ENCODE assay signal across 20 cellular contexts in the genomic region with DNA sequence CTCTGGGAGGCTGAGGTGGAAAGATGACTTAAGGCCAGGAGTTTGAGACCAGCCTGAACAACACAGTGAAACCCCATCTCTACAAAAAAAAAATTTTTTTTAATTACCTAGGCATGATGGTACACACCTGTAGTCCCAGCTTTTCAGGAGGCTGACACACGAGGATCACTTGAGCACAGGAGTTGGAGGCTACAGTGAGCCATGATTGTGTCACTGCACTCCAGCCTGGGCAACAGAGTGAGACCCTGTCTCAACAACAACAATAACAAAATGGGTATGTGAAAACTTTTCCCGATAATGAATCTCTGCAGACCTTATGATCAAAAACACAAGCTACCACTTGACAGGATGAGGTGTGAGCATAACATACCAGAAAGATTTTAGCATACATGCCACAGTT.
DNase-seq lines count a peak whose midpoint lies in the region; ATAC-seq, FAIRE-seq and TF ChIP-seq lines count a peak whose summit lies in the region.
"Had no signal": no experiment of that assay in that cellular context is flagged by ENCODE, and none has a peak within 500 bp of the region (broad histone marks: within the 10 kb centered on the region; RNA-seq: fewer than 3 reads in every experiment).

No MANE protein-coding gene starts in this region.

- H3K27me3 ChIP-seq in CD4-positive, CD25-positive, alpha-beta regulatory T cell (ENCODE audit: control insufficient read depth, insufficient read depth, low read length) = no peaks in the 10 kb centered on the region
- H3K27me3 ChIP-seq in naive thymus-derived CD4-positive, alpha-beta T cell (ENCODE audit: control insufficient read depth in 2 of 2, insufficient read depth in 2 of 2, low read length in 2 of 2) = no peaks in the 10 kb centered on the region

- peak; percentile 40 for FAIRE-seq in urothelium cell line (lab: Jason Lieb, UNC)
- no peak for FAIRE-seq in RCC 7860 (lab: Jason Lieb, UNC)
- FAIRE-seq: A549, G401.6 had no signal

- no peaks in the 10 kb centered on the region for H3K36me3 Mint-ChIP-seq in CD4-positive, CD25-positive, alpha-beta regulatory T cell
- peaks cover 3% of the 10 kb centered on the region; the same call in 1 of the 2 replicates for H3K36me3 Mint-ChIP-seq in WTC11
- H3K36me3 Mint-ChIP-seq in naive thymus-derived CD4-positive, alpha-beta T cell = peaks cover 0 to 14% (median 0%) of the 10 kb centered on the region in 5 donors
- H3K36me3 Mint-ChIP-seq: CD8-positive, alpha-beta T cell had no signal

- H3K9me3 Mint-ChIP-seq in CD4-positive, CD25-positive, alpha-beta regulatory T cell = peaks cover 0 to 2% (median 0%) of the 10 kb centered on the region in 7 donors
- H3K9me3 Mint-ChIP-seq in WTC11 = no peaks in the 10 kb centered on the region
- H3K9me3 Mint-ChIP-seq in naive thymus-derived CD4-positive, alpha-beta T cell = peaks cover 0 to 5% (median 0%) of the 10 kb centered on the region in 11 donors
- H3K9me3 Mint-ChIP-seq: CD8-positive, alpha-beta T cell; GM23338; H9 had no signal

- H3K27me3 Mint-ChIP-seq in CD4-positive, CD25-positive, alpha-beta regulatory T cell = no peaks in the 10 kb centered on the region
- no peaks in the 10 kb centered on the region for H3K27me3 Mint-ChIP-seq in WTC11 (ENCODE audit: low read depth)
- H3K27me3 Mint-ChIP-seq in naive thymus-derived CD4-positive, alpha-beta T cell = no peaks in the 10 kb centered on the region

- peaks cover 27 to 90% (median 60%) of the 10 kb centered on the region in 4 donors for H3K4me1 Mint-ChIP-seq in CD4-positive, CD25-positive, alpha-beta regulatory T cell
- H3K4me1 Mint-ChIP-seq in WTC11 = peaks cover 57% of the 10 kb centered on the region
- H3K4me1 Mint-ChIP-seq in naive thymus-derived CD4-positive, alpha-beta T cell = peaks cover 23 to 81% (median 51%) of the 10 kb centered on the region in 7 donors

- DNase-seq in CD4-positive, CD25-positive, alpha-beta regulatory T cell = no peak
- DNase-seq in WTC11 (ENCODE audit: low spot score) = no peak
- DNase-seq in naive thymus-derived CD4-positive, alpha-beta T cell = no peak
- no peak for DNase-seq in urothelium cell line (ENCODE audit: low spot score)
- no peak for DNase-seq in NCI-H1930 (lab: John Stamatoyannopoulos, UW)
- no peak for DNase-seq in MV-4-11 (lab: John Stamatoyannopoulos, UW)
- no peak for DNase-seq in RCC 7860 (ENCODE audit: low spot score)
- DNase-seq: 8988T; ACHN; AML-193; C1 segment of cervical spinal cord; Caco-2; CD8-positive, alpha-beta T cell; DMS153; DND-41; H9 had no signal

- no peaks in the 10 kb centered on the region for H3K36me3 ChIP-seq in CD4-positive, CD25-positive, alpha-beta regulatory T cell (ENCODE audit: control insufficient read depth, insufficient read depth, low read length)
- H3K36me3 ChIP-seq in naive thymus-derived CD4-positive, alpha-beta T cell (ENCODE audit: control insufficient read depth in 2 of 3, insufficient read depth in 3 of 3, low read length in 3 of 3) = no peaks in the 10 kb centered on the region

- POLR2A ChIA-PET in WTC11 (lab: Charles Lee) = no interaction called here
- POLR2A ChIA-PET in naive thymus-derived CD4-positive, alpha-beta T cell (lab: Charles Lee) = interaction anchor here (0.7 kb wide), 1 partner anchor 10 kb away, joined by 3 read pairs; no protein-coding TSS in a partner anchor

- no peak overlapping the region for H3K4me3 Mint-ChIP-seq in CD4-positive, CD25-positive, alpha-beta regulatory T cell
- H3K4me3 Mint-ChIP-seq in WTC11 = no peak overlapping the region
- H3K4me3 Mint-ChIP-seq in naive thymus-derived CD4-positive, alpha-beta T cell = no peak overlapping the region
- H3K4me3 Mint-ChIP-seq: CD8-positive, alpha-beta T cell; GM23338; H9 had no signal

- peak overlapping the region; percentile 83 to 96 (median 92) for H3K27ac Mint-ChIP-seq in CD4-positive, CD25-positive, alpha-beta regulatory T cell
- H3K27ac Mint-ChIP-seq in WTC11 = no peak overlapping the region
- H3K27ac Mint-ChIP-seq in naive thymus-derived CD4-positive, alpha-beta T cell = peak overlapping the region in 6 of 9 donors; percentile 52 to 93 (median 66)
- H3K27ac Mint-ChIP-seq: CD8-positive, alpha-beta T cell; GM23338 had no signal

- CTCF ChIA-PET in WTC11 (lab: Charles Lee) = interaction anchor here (2.1 kb wide), 1 partner anchor 113 kb away, joined by 5 read pairs; no protein-coding TSS in a partner anchor
- CTCF ChIA-PET in naive thymus-derived CD4-positive, alpha-beta T cell (lab: Charles Lee) = interaction anchor here (1.6 kb wide), 1 partner anchor 10 kb away, joined by 6 read pairs; no protein-coding TSS in a partner anchor

- H3K27ac ChIP-seq in CD4-positive, CD25-positive, alpha-beta regulatory T cell (ENCODE audit: insufficient read depth, low read length, poor library complexity, severe bottlenecking) = no peak overlapping the region
- no peak overlapping the region for H3K27ac ChIP-seq in naive thymus-derived CD4-positive, alpha-beta T cell (ENCODE audit: low read depth, low read length)
- H3K27ac ChIP-seq: A549 had no signal

- no peaks in the 10 kb centered on the region for H3K9me3 ChIP-seq in CD4-positive, CD25-positive, alpha-beta regulatory T cell (ENCODE audit: control insufficient read depth in 2 of 2, low read length in 2 of 2)
- H3K9me3 ChIP-seq in naive thymus-derived CD4-positive, alpha-beta T cell (ENCODE audit: control insufficient read depth in 2 of 3, low read length in 3 of 3) = no peaks in the 10 kb centered on the region
- H3K9me3 ChIP-seq: A549, Caco-2 had no signal

- no peak overlapping the region for H3K4me3 ChIP-seq in CD4-positive, CD25-positive, alpha-beta regulatory T cell (ENCODE audit: low read depth, low read length)
- no peak overlapping the region for H3K4me3 ChIP-seq in naive thymus-derived CD4-positive, alpha-beta T cell (ENCODE audit: low read length)
- H3K4me3 ChIP-seq: A549, GM23338 had no signal

- H3K4me1 ChIP-seq in CD4-positive, CD25-positive, alpha-beta regulatory T cell (ENCODE audit: control insufficient read depth, insufficient read depth, low read length, poor library complexity, severe bottlenecking) = peaks cover 38% of the 10 kb centered on the region
- H3K4me1 ChIP-seq in naive thymus-derived CD4-positive, alpha-beta T cell (ENCODE audit: control insufficient read depth in 2 of 2, insufficient read depth in 2 of 2, low read length in 2 of 2) = peaks cover 20 to 34% of the 10 kb centered on the region in 2 donors
- H3K4me1 ChIP-seq: A549 had no signal

- no peak for ATAC-seq in CD4-positive, CD25-positive, alpha-beta regulatory T cell (ENCODE audit: low read depth in 2 of 2)
- no peak for ATAC-seq in WTC11
- no peak for ATAC-seq in naive thymus-derived CD4-positive, alpha-beta T cell
- ATAC-seq: A549; CD8-positive, alpha-beta T cell; GM23338; HCT116 had no signal

- intact Hi-C loops in naive thymus-derived CD4-positive, alpha-beta T cell (cut with micrococcal nuclease) = no loop called here

- no peak for TF ChIP-seq CTCF in WTC11 (IDR thresholded peaks at IDR 0.05)

TF ChIP-seq in WTC11, 78 proteins besides CTCF, POLR2A, EP300 and RAD21:
- peak; percentile 91 for TF ChIP-seq ZNF121 (CRISPR knock-in tag; IDR thresholded peaks at IDR 0.05)
- no peak for TF ChIP-seq KAT7 (CRISPR knock-in tag; IDR thresholded peaks at IDR 0.05; ENCODE audit: borderline replicate concordance)
- TF ChIP-seq ZNF219 (CRISPR knock-in tag; IDR thresholded peaks at IDR 0.05; ENCODE audit: borderline replicate concordance) = no peak
